Comparison of ENCODE assay signal across 10 cellular contexts in the genomic region with DNA sequence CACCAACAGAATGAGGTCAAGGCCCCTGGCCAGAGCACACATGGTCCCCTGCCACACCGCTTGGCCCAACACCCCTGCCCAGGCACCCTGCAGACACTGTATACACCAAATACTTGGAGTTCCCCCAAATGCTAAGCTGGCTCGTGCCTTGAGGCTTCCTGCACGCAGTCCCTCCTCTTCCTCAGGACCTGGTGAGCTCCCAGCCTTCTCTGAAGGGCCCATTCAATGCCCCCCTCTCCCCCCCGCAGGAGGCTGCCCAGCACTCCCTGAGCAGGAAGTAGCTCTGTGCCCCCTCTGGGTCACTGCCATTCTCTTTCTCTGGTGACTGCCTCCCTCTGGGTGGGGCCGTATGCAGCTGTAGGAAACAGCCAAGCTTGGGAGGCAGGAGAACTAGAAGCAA.
DNase-seq lines count a peak whose midpoint lies in the region; ATAC-seq and TF ChIP-seq lines count a peak whose summit lies in the region.
"Had no signal": no experiment of that assay in that cellular context is flagged by ENCODE, and none has a peak within 500 bp of the region (broad histone marks: within the 10 kb centered on the region; RNA-seq: fewer than 3 reads in every experiment).

No MANE protein-coding gene starts in this region.

- ATAC-seq in GM18505 (IDR thresholded peaks at IDR 0.05; ENCODE audit: unreplicated experiment), result no peak

- peak overlapping the region; percentile 11 for H3K27ac Mint-ChIP-seq in activated CD4-positive, alpha-beta T cell treated with anti-CD3 and anti-CD28 coated beads, Interleukin-2, amount 10 ng/mL, durations not matched to agents 24 days and 14 days
- H3K27ac Mint-ChIP-seq in type B pancreatic cell, result peak overlapping the region; percentile 41

- H3K27ac ChIP-seq in coronary artery, result peak overlapping the region; percentile 81 to 88

- peaks cover 26% of the 10 kb centered on the region for H3K4me1 Mint-ChIP-seq in activated CD4-positive, alpha-beta T cell treated with anti-CD3 and anti-CD28 coated beads, Interleukin-2, amount 10 ng/mL, durations not matched to agents 24 days and 14 days
- peaks cover 55% of the 10 kb centered on the region for H3K4me1 Mint-ChIP-seq in type B pancreatic cell (ENCODE audit: unreplicated experiment)

- TF ChIP-seq CTCF in coronary artery (IDR thresholded peaks at IDR 0.05) (no peak), type B pancreatic cell (conservative IDR thresholded peaks at IDR 0.05) (no peak)

- no peaks in the 10 kb centered on the region for H3K9me3 Mint-ChIP-seq in activated CD4-positive, alpha-beta T cell treated with anti-CD3 and anti-CD28 coated beads, Interleukin-2, amount 10 ng/mL, durations not matched to agents 24 days and 14 days
- no peaks in the 10 kb centered on the region for H3K9me3 Mint-ChIP-seq in type B pancreatic cell

- no peak for DNase-seq in activated CD4-positive, alpha-beta T cell treated with anti-CD3 and anti-CD28 coated beads, Interleukin-2, amount 10 ng/mL, durations not matched to agents 24 days and 14 days
- DNase-seq in activated CD4-positive, alpha-beta T cell treated with anti-CD3 and anti-CD28 coated beads for 48 hours, result no peak
- DNase-seq in coronary artery (ENCODE audit: low spot score) (no peak), midbrain (lab: John Stamatoyannopoulos, UW) (peak; percentile 52), type B pancreatic cell (ENCODE audit: extremely low spot score, unreplicated experiment) (no peak), T-helper 2 cell (no peak), NCI-H2196 treated with DMSO at 0.1 percent for 48 hours (lab: John Stamatoyannopoulos, UW; ENCODE audit: unreplicated experiment) (no peak)
- DNase-seq: 8988T, NCI-H446 treated with DMSO at 0.1 percent for 48 hours had no signal

- intact Hi-C loops in activated CD4-positive, alpha-beta T cell treated with anti-CD3 and anti-CD28 coated beads, Interleukin-2, amount 10 ng/mL, durations not matched to agents 24 days and 14 days (cut with micrococcal nuclease), result no loop called here

- H3K4me3 ChIP-seq in coronary artery, result peak overlapping the region; percentile 0

- TF ChIP-seq POLR2A in GM18505 (IDR thresholded peaks at IDR 0.05; ENCODE audit: borderline replicate concordance, extremely low read depth, insufficient read depth, insufficient read length), result no peak

- H3K27me3 Mint-ChIP-seq in activated CD4-positive, alpha-beta T cell treated with anti-CD3 and anti-CD28 coated beads, Interleukin-2, amount 10 ng/mL, durations not matched to agents 24 days and 14 days, result no peaks in the 10 kb centered on the region
- no peaks in the 10 kb centered on the region for H3K27me3 Mint-ChIP-seq in type B pancreatic cell

- no peaks in the 10 kb centered on the region for H3K36me3 Mint-ChIP-seq in activated CD4-positive, alpha-beta T cell treated with anti-CD3 and anti-CD28 coated beads, Interleukin-2, amount 10 ng/mL, durations not matched to agents 24 days and 14 days (ENCODE audit: low read depth)
- H3K36me3 Mint-ChIP-seq in type B pancreatic cell, result no peaks in the 10 kb centered on the region

- no peak overlapping the region for H3K4me3 Mint-ChIP-seq in activated CD4-positive, alpha-beta T cell treated with anti-CD3 and anti-CD28 coated beads, Interleukin-2, amount 10 ng/mL, durations not matched to agents 24 days and 14 days
- no peak overlapping the region for H3K4me3 Mint-ChIP-seq in type B pancreatic cell
